14 cellular contexts compared by ENCODE assay signal in the genomic region with DNA sequence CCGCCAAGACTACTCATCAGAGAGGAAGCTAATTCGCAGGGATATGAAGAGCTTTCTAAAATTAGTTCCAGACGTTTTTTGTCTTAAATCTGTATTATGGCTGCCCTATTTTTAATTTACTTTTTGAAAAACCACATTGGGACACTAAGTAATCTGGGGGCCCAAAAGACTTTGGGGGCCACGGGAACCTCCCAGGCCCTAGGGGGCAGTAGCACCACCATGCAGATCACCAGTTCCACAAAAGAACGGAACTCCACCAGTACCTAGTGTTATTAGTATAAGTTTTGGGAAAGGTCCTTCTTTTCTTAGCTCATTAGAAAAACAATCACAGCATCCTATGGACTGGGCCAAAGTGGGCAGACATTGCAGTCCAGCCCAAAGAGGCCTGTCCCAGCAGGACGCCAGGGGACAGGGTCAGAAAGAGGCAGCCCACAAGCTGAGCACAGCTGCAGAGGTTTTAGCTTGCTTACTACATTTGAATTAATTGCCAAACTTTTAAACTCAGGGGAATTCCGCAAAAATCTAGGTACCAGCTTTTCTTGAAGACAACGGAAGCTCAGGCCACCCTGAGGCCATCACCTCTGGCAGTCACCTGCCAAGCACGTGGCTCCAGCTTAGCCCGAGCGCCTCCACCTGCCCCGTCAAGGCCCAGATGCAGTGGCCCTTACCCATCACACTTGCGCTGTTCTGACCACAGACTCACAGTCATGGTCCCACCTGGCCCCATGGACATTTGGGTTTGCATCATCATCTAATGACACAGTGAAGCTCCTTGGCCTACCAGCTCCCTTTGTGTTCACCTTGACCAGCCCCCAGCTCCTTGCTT.
A peak's percentile ranks its signal among the peaks of the same experiment; 100 is the strongest.
DNase-seq lines count a peak whose midpoint lies in the region; ATAC-seq and TF ChIP-seq lines count a peak whose summit lies in the region.
"Had no signal": no experiment of that assay in that cellular context is flagged by ENCODE, and none has a peak within 500 bp of the region (broad histone marks: within the 10 kb centered on the region; RNA-seq: fewer than 3 reads in every experiment).

No MANE protein-coding gene starts in this region.

- POLR2A ChIA-PET in activated CD8-positive, alpha-beta T cell treated with anti-CD3 and anti-CD28 coated beads, Interleukin-2, amount 10 ng/mL, durations not matched to agents 7 days and 5 days (lab: Charles Lee) = no interaction called here

- peak overlapping the region; percentile 70; the same call in 1 of the 2 replicates for H3K4me2 ChIP-seq in BLaER1
- H3K4me2 ChIP-seq in KMS-11 = no peak overlapping the region
- no peak overlapping the region for H3K4me2 ChIP-seq in MM.1S (ENCODE audit: low read depth, low read length)

- no peaks in the 10 kb centered on the region for H3K27me3 ChIP-seq in BLaER1
- no peaks in the 10 kb centered on the region for H3K27me3 ChIP-seq in KMS-11 (ENCODE audit: insufficient read depth, low read depth)
- H3K27me3 ChIP-seq in MM.1S (replicated peaks; ENCODE audit: insufficient read depth, low read length) = no peaks in the 10 kb centered on the region

- no peaks in the 10 kb centered on the region for H3K36me3 ChIP-seq in BLaER1
- H3K36me3 ChIP-seq in KMS-11 (ENCODE audit: insufficient read depth) = no peaks in the 10 kb centered on the region
- H3K36me3 ChIP-seq in MM.1S (replicated peaks; ENCODE audit: insufficient read depth, low read length) = no peaks in the 10 kb centered on the region

- CTCF ChIA-PET in activated CD8-positive, alpha-beta T cell treated with anti-CD3 and anti-CD28 coated beads, Interleukin-2, amount 10 ng/mL, durations not matched to agents 7 days and 5 days (lab: Charles Lee) = interaction anchor here (1.0 to 2.0 kb wide), 5 partner anchors 9 to 369 kb away, joined by 3 to 8 read pairs (median 3); no protein-coding TSS in a partner anchor

- H3K4me1 ChIP-seq in BLaER1 = peaks cover 46% of the 10 kb centered on the region
- H3K4me1 ChIP-seq in KMS-11 (ENCODE audit: low read depth, poor library complexity, severe bottlenecking) = no peaks in the 10 kb centered on the region
- no peaks in the 10 kb centered on the region for H3K4me1 ChIP-seq in MM.1S (ENCODE audit: low read length)

- no peak overlapping the region for H3K9ac ChIP-seq in BLaER1
- H3K9ac ChIP-seq in KMS-11 = no peak overlapping the region
- H3K9ac ChIP-seq in MM.1S (ENCODE audit: low read length) = no peak overlapping the region

- H2AFZ ChIP-seq in KMS-11 (ENCODE audit: low read depth) = no peak overlapping the region
- H2AFZ ChIP-seq in MM.1S (ENCODE audit: low read length) = no peak overlapping the region

- no peak overlapping the region for H3K27ac ChIP-seq in BLaER1
- no peak overlapping the region for H3K27ac ChIP-seq in KMS-11
- H3K27ac ChIP-seq in MM.1S (ENCODE audit: low read length) = no peak overlapping the region

- TF ChIP-seq CTCF in KMS-11 (conservative IDR thresholded peaks at IDR 0.05; ENCODE audit: low read depth, low read length) = peak; percentile 29; the same call in 1 of the 2 replicates
- peak; percentile 6 for TF ChIP-seq CTCF in osteocyte (IDR thresholded peaks at IDR 0.05)
- TF ChIP-seq CTCF in MM.1S (IDR thresholded peaks at IDR 0.05; ENCODE audit: low read length) = no peak

- no peaks in the 10 kb centered on the region for H3K36me3 Mint-ChIP-seq in osteocyte (ENCODE audit: unreplicated experiment)
- no peaks in the 10 kb centered on the region for H3K36me3 Mint-ChIP-seq in activated CD8-positive, alpha-beta T cell treated with anti-CD3 and anti-CD28 coated beads, Interleukin-2, amount 10 ng/mL, durations not matched to agents 7 days and 5 days (ENCODE audit: low read depth)
- H3K36me3 Mint-ChIP-seq in effector memory CD8-positive, alpha-beta T cell (ENCODE audit: insufficient read depth) = no peaks in the 10 kb centered on the region
- H3K36me3 Mint-ChIP-seq: CD8-positive, alpha-beta T cell had no signal

- no peaks in the 10 kb centered on the region for H3F3A ChIP-seq in MM.1S (ENCODE audit: insufficient read depth, low read length)

- no peak overlapping the region for H3K4me3 Mint-ChIP-seq in osteocyte (ENCODE audit: unreplicated experiment)
- no peak overlapping the region for H3K4me3 Mint-ChIP-seq in activated CD8-positive, alpha-beta T cell treated with anti-CD3 and anti-CD28 coated beads, Interleukin-2, amount 10 ng/mL, durations not matched to agents 7 days and 5 days
- no peak overlapping the region for H3K4me3 Mint-ChIP-seq in effector memory CD8-positive, alpha-beta T cell
- H3K4me3 Mint-ChIP-seq: CD8-positive, alpha-beta T cell had no signal

- no peak overlapping the region for H3K27ac Mint-ChIP-seq in osteocyte (ENCODE audit: unreplicated experiment)
- no peak overlapping the region for H3K27ac Mint-ChIP-seq in activated CD8-positive, alpha-beta T cell treated with anti-CD3 and anti-CD28 coated beads, Interleukin-2, amount 10 ng/mL, durations not matched to agents 7 days and 5 days
- no peak overlapping the region for H3K27ac Mint-ChIP-seq in effector memory CD8-positive, alpha-beta T cell
- H3K27ac Mint-ChIP-seq: CD8-positive, alpha-beta T cell had no signal

- peak; percentile 60 for DNase-seq in brain pericyte (ENCODE audit: low read depth, low spot score)
- no peak for DNase-seq in osteocyte (ENCODE audit: extremely low spot score, unreplicated experiment)
- no peak for DNase-seq in activated CD8-positive, alpha-beta T cell treated with anti-CD3 and anti-CD28 coated beads, Interleukin-2, amount 10 ng/mL, durations not matched to agents 7 days and 5 days
- DNase-seq in effector memory CD8-positive, alpha-beta T cell = no peak
- no peak for DNase-seq in MM.1S
- DNase-seq: ACHN; CD8-positive, alpha-beta T cell; DMS 273 treated with DMSO at 0.1 percent for 48 hours; NCI-H1092 treated with DMSO at 0.1 percent for 48 hours; NCI-H1694; NCI-H774; SHP77 had no signal

- no peaks in the 10 kb centered on the region for H3K9me3 Mint-ChIP-seq in osteocyte (ENCODE audit: unreplicated experiment)
- no peaks in the 10 kb centered on the region for H3K9me3 Mint-ChIP-seq in activated CD8-positive, alpha-beta T cell treated with anti-CD3 and anti-CD28 coated beads, Interleukin-2, amount 10 ng/mL, durations not matched to agents 7 days and 5 days (ENCODE audit: insufficient read depth)
- no peaks in the 10 kb centered on the region for H3K9me3 Mint-ChIP-seq in effector memory CD8-positive, alpha-beta T cell
- H3K9me3 Mint-ChIP-seq: CD8-positive, alpha-beta T cell had no signal

- H3K9me3 ChIP-seq in BLaER1 (no peaks in the 10 kb centered on the region), MM.1S (replicated peaks; ENCODE audit: insufficient read depth, low read length) (no peaks in the 10 kb centered on the region)

- no peak for ATAC-seq in activated CD8-positive, alpha-beta T cell treated with anti-CD3 and anti-CD28 coated beads, Interleukin-2, amount 10 ng/mL, durations not matched to agents 7 days and 5 days
- ATAC-seq in effector memory CD8-positive, alpha-beta T cell (replicated peaks) = no peak
- ATAC-seq: CD8-positive, alpha-beta T cell had no signal

- H4K20me1 ChIP-seq in BLaER1 (no peaks in the 10 kb centered on the region), KMS-11 (ENCODE audit: insufficient read depth) (no peaks in the 10 kb centered on the region), MM.1S (ENCODE audit: insufficient read depth, low read length) (no peaks in the 10 kb centered on the region)

- peaks cover 6% of the 10 kb centered on the region for H3K4me1 Mint-ChIP-seq in osteocyte (ENCODE audit: unreplicated experiment)
- H3K4me1 Mint-ChIP-seq in activated CD8-positive, alpha-beta T cell treated with anti-CD3 and anti-CD28 coated beads, Interleukin-2, amount 10 ng/mL, durations not matched to agents 7 days and 5 days (ENCODE audit: low read depth) = no peaks in the 10 kb centered on the region
- no peaks in the 10 kb centered on the region for H3K4me1 Mint-ChIP-seq in effector memory CD8-positive, alpha-beta T cell (ENCODE audit: low read depth in 2 of 2)

- H3K79me2 ChIP-seq in KMS-11 (ENCODE audit: insufficient read depth, low read depth) = no peaks in the 10 kb centered on the region
- H3K79me2 ChIP-seq in MM.1S (ENCODE audit: low read length) = no peaks in the 10 kb centered on the region

- H3K9me2 ChIP-seq in MM.1S (replicated peaks; ENCODE audit: insufficient read depth, low read length) = no peaks in the 10 kb centered on the region

- H3K27me3 Mint-ChIP-seq in osteocyte (ENCODE audit: unreplicated experiment) = peaks cover 19% of the 10 kb centered on the region
- peaks cover 5% of the 10 kb centered on the region for H3K27me3 Mint-ChIP-seq in activated CD8-positive, alpha-beta T cell treated with anti-CD3 and anti-CD28 coated beads, Interleukin-2, amount 10 ng/mL, durations not matched to agents 7 days and 5 days (ENCODE audit: low read depth)
- peaks cover 11 to 15% of the 10 kb centered on the region in 2 donors for H3K27me3 Mint-ChIP-seq in effector memory CD8-positive, alpha-beta T cell

- H3K4me3 ChIP-seq in BLaER1 (no peak overlapping the region), KMS-11 (IDR thresholded peaks at IDR 0.05; ENCODE audit: insufficient read depth, low read depth, low read length) (no peak overlapping the region), MM.1S (ENCODE audit: low read length) (no peak overlapping the region)
